Comparison of ENCODE assay signal across 2 cellular contexts in genomic region chr1:1013105-1013921, GRCh38.
A peak's percentile ranks its signal among the peaks of the same experiment; 100 is the strongest.
TF ChIP-seq lines count a peak whose summit lies in the region.

TSS of gene ISG15 (plus strand) at chr1:1013497. CDS start at chr1:1013574, 77 bp downstream.

TF ChIP-seq in HEK293, 187 proteins besides CTCF, POLR2A, EP300 and RAD21 (continued from another document):
- TF ChIP-seq ZBTB49 (tag by site-specific recombination; IDR thresholded peaks at IDR 0.05; ENCODE audit: low read depth), result no peak
- TF ChIP-seq ZNF677 (tag by site-specific recombination; IDR thresholded peaks at IDR 0.05), result no peak
- no peak for TF ChIP-seq OSR2 (tag by site-specific recombination; IDR thresholded peaks at IDR 0.05)
- peak; percentile 46; the same call in 1 of the 2 replicates for TF ChIP-seq ZBTB8A (tag by site-specific recombination; IDR thresholded peaks at IDR 0.05)
- TF ChIP-seq ZNF184 (tag by site-specific recombination; IDR thresholded peaks at IDR 0.05), result no peak
- TF ChIP-seq ZSCAN30 (tag by site-specific recombination; IDR thresholded peaks at IDR 0.05), result no peak
- TF ChIP-seq ZEB2 (tag by site-specific recombination; IDR thresholded peaks at IDR 0.05), result peak; percentile 80
TF ChIP-seq in HEK293: peak in this region for 37.

TF ChIP-seq in K562, 482 proteins besides CTCF, POLR2A, EP300 and RAD21 (continued from another document and continues in another):
- TF ChIP-seq, protein P1, sequence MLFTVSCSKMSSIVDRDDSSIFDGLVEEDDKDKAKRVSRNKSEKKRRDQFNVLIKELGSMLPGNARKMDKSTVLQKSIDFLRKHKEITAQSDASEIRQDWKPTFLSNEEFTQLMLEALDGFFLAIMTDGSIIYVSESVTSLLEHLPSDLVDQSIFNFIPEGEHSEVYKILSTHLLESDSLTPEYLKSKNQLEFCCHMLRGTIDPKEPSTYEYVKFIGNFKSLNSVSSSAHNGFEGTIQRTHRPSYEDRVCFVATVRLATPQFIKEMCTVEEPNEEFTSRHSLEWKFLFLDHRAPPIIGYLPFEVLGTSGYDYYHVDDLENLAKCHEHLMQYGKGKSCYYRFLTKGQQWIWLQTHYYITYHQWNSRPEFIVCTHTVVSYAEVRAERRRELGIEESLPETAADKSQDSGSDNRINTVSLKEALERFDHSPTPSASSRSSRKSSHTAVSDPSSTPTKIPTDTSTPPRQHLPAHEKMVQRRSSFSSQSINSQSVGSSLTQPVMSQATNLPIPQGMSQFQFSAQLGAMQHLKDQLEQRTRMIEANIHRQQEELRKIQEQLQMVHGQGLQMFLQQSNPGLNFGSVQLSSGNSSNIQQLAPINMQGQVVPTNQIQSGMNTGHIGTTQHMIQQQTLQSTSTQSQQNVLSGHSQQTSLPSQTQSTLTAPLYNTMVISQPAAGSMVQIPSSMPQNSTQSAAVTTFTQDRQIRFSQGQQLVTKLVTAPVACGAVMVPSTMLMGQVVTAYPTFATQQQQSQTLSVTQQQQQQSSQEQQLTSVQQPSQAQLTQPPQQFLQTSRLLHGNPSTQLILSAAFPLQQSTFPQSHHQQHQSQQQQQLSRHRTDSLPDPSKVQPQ (CRISPR knock-in tag; IDR thresholded peaks at IDR 0.05; ENCODE audit: borderline replicate concordance), result no peak
- TF ChIP-seq, protein P2, sequence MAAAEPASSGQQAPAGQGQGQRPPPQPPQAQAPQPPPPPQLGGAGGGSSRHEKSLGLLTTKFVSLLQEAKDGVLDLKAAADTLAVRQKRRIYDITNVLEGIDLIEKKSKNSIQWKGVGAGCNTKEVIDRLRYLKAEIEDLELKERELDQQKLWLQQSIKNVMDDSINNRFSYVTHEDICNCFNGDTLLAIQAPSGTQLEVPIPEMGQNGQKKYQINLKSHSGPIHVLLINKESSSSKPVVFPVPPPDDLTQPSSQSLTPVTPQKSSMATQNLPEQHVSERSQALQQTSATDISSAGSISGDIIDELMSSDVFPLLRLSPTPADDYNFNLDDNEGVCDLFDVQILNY (CRISPR knock-in tag; IDR thresholded peaks at IDR 0.05), result no peak
- TF ChIP-seq ASH1L (IDR thresholded peaks at IDR 0.05; ENCODE audit: borderline replicate concordance, low read depth, partially characterized antibody) (no peak), GTF2E2 (tag; IDR thresholded peaks at IDR 0.05) (no peak), RFX5 (IDR thresholded peaks at IDR 0.05; ENCODE audit: low read depth, low read length) (no peak), TEAD4 (IDR thresholded peaks at IDR 0.05; ENCODE audit: low read length) (peak; percentile 75), TEAD4 (CRISPR knock-in tag; IDR thresholded peaks at IDR 0.05; ENCODE audit: borderline replicate concordance) (peak; percentile 72; the same call in 1 of the 2 replicates), CHD2 (IDR thresholded peaks at IDR 0.05; ENCODE audit: low read depth, low read length) (peak; percentile 61; the same call in 1 of the 2 replicates), YY1 (IDR thresholded peaks at IDR 0.05; ENCODE audit: borderline replicate concordance in 1 of 3, control insufficient read depth in 1 of 3, extremely low read depth in 1 of 3, insufficient read depth in 3 of 3, insufficient read length in 1 of 3, insufficient replicate concordance in 2 of 3, low read depth in 1 of 3, low read length in 2 of 3) (peak in 1 of 3 experiments; percentile 33), MEF2D (tag; conservative IDR thresholded peaks at IDR 0.05; ENCODE audit: low read depth) (peak; percentile 20; the same call in 1 of the 2 replicates), BHLHE40 (IDR thresholded peaks at IDR 0.05; ENCODE audit: low read length) (peak; percentile 89), TEAD1 (CRISPR knock-in tag; IDR thresholded peaks at IDR 0.05) (peak in 1 of 2 experiments; percentile 82; a peak in 1 of 4 replicates), BACH1 (tag; IDR thresholded peaks at IDR 0.05) (no peak), SMARCA5 (IDR thresholded peaks at IDR 0.05) (no peak), HDAC2 (IDR thresholded peaks at IDR 0.05) (peak; percentile 85), GABPA (tag; conservative IDR thresholded peaks at IDR 0.05; ENCODE audit: low read depth) (peak; percentile 62), COPS2 (conservative IDR thresholded peaks at IDR 0.05) (no peak), ATF6 (CRISPR knock-in tag; IDR thresholded peaks at IDR 0.05) (0 out of 2 replicates have a peak, but pooled peaks have one; percentile 18), MXI1 (IDR thresholded peaks at IDR 0.05; ENCODE audit: low read depth, low read length) (peak; percentile 93), BCL6 (CRISPR knock-in tag; IDR thresholded peaks at IDR 0.05) (no peak), CREM (IDR thresholded peaks at IDR 0.05; ENCODE audit: low read depth) (peak; percentile 84), FOXP4 (CRISPR knock-in tag; IDR thresholded peaks at IDR 0.05; ENCODE audit: borderline replicate concordance) (no peak; the same call in 1 of the 2 replicates), ZNF644 (tag; IDR thresholded peaks at IDR 0.05; ENCODE audit: low read depth) (no peak), CBFA2T3 (IDR thresholded peaks at IDR 0.05) (peak; percentile 66), ELF1 (tag; IDR thresholded peaks at IDR 0.05) (peak; percentile 63), ETV1 (tag; conservative IDR thresholded peaks at IDR 0.05; ENCODE audit: low read depth) (peak; percentile 90), CTBP1 (IDR thresholded peaks at IDR 0.05; ENCODE audit: borderline replicate concordance) (peak; percentile 66; the same call in 1 of the 2 replicates), MAX (CRISPR knock-in tag; IDR thresholded peaks at IDR 0.05) (peak; percentile 80), ZBTB2 (IDR thresholded peaks at IDR 0.05) (0 out of 2 replicates have a peak, but pooled peaks have one; percentile 43), ZNF780A (CRISPR knock-in tag; IDR thresholded peaks at IDR 0.05) (no peak)
- TF ChIP-seq, protein P3, sequence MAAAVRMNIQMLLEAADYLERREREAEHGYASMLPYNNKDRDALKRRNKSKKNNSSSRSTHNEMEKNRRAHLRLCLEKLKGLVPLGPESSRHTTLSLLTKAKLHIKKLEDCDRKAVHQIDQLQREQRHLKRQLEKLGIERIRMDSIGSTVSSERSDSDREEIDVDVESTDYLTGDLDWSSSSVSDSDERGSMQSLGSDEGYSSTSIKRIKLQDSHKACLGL (CRISPR knock-in tag; IDR thresholded peaks at IDR 0.05; ENCODE audit: borderline replicate concordance, poor library complexity, severe bottlenecking), result peak; percentile 14
- TF ChIP-seq, protein P4, sequence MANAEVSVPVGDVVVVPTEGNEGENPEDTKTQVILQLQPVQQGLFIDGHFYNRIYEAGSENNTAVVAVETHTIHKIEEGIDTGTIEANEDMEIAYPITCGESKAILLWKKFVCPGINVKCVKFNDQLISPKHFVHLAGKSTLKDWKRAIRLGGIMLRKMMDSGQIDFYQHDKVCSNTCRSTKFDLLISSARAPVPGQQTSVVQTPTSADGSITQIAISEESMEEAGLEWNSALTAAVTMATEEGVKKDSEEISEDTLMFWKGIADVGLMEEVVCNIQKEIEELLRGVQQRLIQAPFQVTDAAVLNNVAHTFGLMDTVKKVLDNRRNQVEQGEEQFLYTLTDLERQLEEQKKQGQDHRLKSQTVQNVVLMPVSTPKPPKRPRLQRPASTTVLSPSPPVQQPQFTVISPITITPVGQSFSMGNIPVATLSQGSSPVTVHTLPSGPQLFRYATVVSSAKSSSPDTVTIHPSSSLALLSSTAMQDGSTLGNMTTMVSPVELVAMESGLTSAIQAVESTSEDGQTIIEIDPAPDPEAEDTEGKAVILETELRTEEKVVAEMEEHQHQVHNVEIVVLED (CRISPR knock-in tag; IDR thresholded peaks at IDR 0.05), result peak; percentile 21; the same call in 1 of the 2 replicates
- TF ChIP-seq, protein P5, sequence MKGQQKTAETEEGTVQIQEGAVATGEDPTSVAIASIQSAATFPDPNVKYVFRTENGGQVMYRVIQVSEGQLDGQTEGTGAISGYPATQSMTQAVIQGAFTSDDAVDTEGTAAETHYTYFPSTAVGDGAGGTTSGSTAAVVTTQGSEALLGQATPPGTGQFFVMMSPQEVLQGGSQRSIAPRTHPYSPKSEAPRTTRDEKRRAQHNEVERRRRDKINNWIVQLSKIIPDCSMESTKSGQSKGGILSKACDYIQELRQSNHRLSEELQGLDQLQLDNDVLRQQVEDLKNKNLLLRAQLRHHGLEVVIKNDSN (CRISPR knock-in tag; IDR thresholded peaks at IDR 0.05), result peak; percentile 60
- TF ChIP-seq, protein P6, sequence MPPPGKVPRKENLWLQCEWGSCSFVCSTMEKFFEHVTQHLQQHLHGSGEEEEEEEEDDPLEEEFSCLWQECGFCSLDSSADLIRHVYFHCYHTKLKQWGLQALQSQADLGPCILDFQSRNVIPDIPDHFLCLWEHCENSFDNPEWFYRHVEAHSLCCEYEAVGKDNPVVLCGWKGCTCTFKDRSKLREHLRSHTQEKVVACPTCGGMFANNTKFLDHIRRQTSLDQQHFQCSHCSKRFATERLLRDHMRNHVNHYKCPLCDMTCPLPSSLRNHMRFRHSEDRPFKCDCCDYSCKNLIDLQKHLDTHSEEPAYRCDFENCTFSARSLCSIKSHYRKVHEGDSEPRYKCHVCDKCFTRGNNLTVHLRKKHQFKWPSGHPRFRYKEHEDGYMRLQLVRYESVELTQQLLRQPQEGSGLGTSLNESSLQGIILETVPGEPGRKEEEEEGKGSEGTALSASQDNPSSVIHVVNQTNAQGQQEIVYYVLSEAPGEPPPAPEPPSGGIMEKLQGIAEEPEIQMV (tag; conservative IDR thresholded peaks at IDR 0.05; ENCODE audit: low read depth), result 0 out of 2 replicates have a peak, but pooled peaks have one; percentile 61
